In the genomic region with DNA sequence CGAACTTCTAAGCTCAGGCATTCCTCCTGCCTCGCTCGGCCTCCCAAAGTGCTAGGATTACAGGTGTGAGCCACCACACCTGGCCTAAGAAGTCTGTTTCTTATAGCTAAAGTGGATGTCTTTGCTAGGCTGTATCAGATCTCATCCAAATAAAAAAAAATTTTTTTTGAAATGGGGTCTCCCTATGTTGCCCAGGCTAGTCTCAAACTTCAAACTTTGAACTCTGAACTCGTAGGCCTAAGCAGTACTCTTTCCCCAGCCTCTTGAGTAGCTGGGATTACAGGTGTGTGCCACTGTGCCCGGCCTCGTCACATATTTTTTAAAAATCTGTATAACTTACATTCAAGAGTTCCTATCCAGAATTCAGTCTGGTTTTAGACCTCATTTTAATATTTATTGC, we compare ENCODE assay signal across 13 cellular contexts. TPM values are rescaled to one million over a fixed set of nuclear protein-coding genes. Genes with fewer than 3 reads are reported as not detected.
DNase-seq lines count a peak whose midpoint lies in the region; ATAC-seq and TF ChIP-seq lines count a peak whose summit lies in the region.
"Had no signal": no experiment of that assay in that cellular context is flagged by ENCODE, and none has a peak within 500 bp of the region (broad histone marks: within the 10 kb centered on the region; RNA-seq: fewer than 3 reads in every experiment).

No MANE protein-coding gene starts in this region.

- TF ChIP-seq POLR2A in Peyer's patch (IDR thresholded peaks at IDR 0.05) (no peak), sigmoid colon (IDR thresholded peaks at IDR 0.05) (no peak)

- H3K27ac Mint-ChIP-seq in CD4-positive, alpha-beta T cell = peak overlapping the region; percentile 5
- H3K27ac Mint-ChIP-seq in activated T-helper 17 cell treated with anti-CD3 and anti-CD28 coated beads, Interleukin-2, amount 50 U/mL, for 72 hours = peak overlapping the region; percentile 38
- peak overlapping the region; percentile 15 for H3K27ac Mint-ChIP-seq in type B pancreatic cell

- intact Hi-C loops in CD4-positive, alpha-beta T cell (cut with DNase I, micrococcal nuclease) = loop anchor here (5.0 to 10.0 kb wide), 2 partner anchors 37 to 260 kb away; no protein-coding TSS in a partner anchor
- intact Hi-C loops in Right ventricle myocardium superior (cut with DNase I) = no loop called here
- intact Hi-C loops in sigmoid colon (cut with DNase I) = no loop called here

- no peak for DNase-seq in CD4-positive, alpha-beta T cell
- DNase-seq in type B pancreatic cell (ENCODE audit: extremely low spot score, unreplicated experiment) (no peak), Right ventricle myocardium superior (no peak), Peyer's patch (no peak), sigmoid colon (no peak)
- DNase-seq: C1 segment of cervical spinal cord, COR-L47, DMS153, DND-41, GOT3 had no signal

- H3K4me3 Mint-ChIP-seq in CD4-positive, alpha-beta T cell = no peak overlapping the region
- H3K4me3 Mint-ChIP-seq in activated T-helper 17 cell treated with anti-CD3 and anti-CD28 coated beads, Interleukin-2, amount 50 U/mL, for 72 hours = peak overlapping the region; percentile 22
- H3K4me3 Mint-ChIP-seq in type B pancreatic cell = no peak overlapping the region

- H3K27ac ChIP-seq in CD4-positive, alpha-beta T cell (ENCODE audit: low read depth, low read length) = no peak overlapping the region
- no peak overlapping the region for H3K27ac ChIP-seq in HEK293 (ENCODE audit: extremely low read depth, low read depth, low read length)
- no peak overlapping the region for H3K27ac ChIP-seq in Peyer's patch
- H3K27ac ChIP-seq in sigmoid colon = no peak overlapping the region

- H3K4me3 ChIP-seq in HEK293 (ENCODE audit: low read depth, low read length) = no peak overlapping the region
- no peak overlapping the region for H3K4me3 ChIP-seq in Peyer's patch
- no peak overlapping the region for H3K4me3 ChIP-seq in sigmoid colon
- H3K4me3 ChIP-seq: HAP-1 had no signal

- WGBS in sigmoid colon, 2 donors = 82 to 91% methylated on average over 6 of the region's 6 CpGs

- no peaks in the 10 kb centered on the region for H3K9me3 ChIP-seq in CD4-positive, alpha-beta T cell (ENCODE audit: control insufficient read depth, low read length)
- H3K9me3 ChIP-seq in HEK293 (ENCODE audit: control insufficient read depth, insufficient read depth, low read depth, low read length) = no peaks in the 10 kb centered on the region
- H3K9me3 ChIP-seq in Peyer's patch = no peaks in the 10 kb centered on the region
- no peaks in the 10 kb centered on the region for H3K9me3 ChIP-seq in sigmoid colon
- H3K9me3 ChIP-seq: HAP-1 had no signal

- H3K27me3 ChIP-seq in CD4-positive, alpha-beta T cell (ENCODE audit: control insufficient read depth, insufficient read depth, low read length) = no peaks in the 10 kb centered on the region
- no peaks in the 10 kb centered on the region for H3K27me3 ChIP-seq in Peyer's patch
- no peaks in the 10 kb centered on the region for H3K27me3 ChIP-seq in sigmoid colon

- CTCF ChIA-PET in CD4-positive, alpha-beta T cell (lab: Charles Lee) = interaction anchor here (1.2 kb wide), 2 partner anchors 11 to 21 kb away, joined by 3 to 4 read pairs; no protein-coding TSS in a partner anchor
- CTCF ChIA-PET in HEK293 (lab: Yijun Ruan, JAX) = no interaction called here

- no peaks in the 10 kb centered on the region for H3K36me3 ChIP-seq in HEK293 (ENCODE audit: control insufficient read depth in 2 of 2, insufficient read depth in 1 of 2, low read length in 2 of 2)
- no peaks in the 10 kb centered on the region for H3K36me3 ChIP-seq in Peyer's patch
- no peaks in the 10 kb centered on the region for H3K36me3 ChIP-seq in sigmoid colon

- TF ChIP-seq CTCF in CD4-positive, alpha-beta T cell (IDR thresholded peaks at IDR 0.05) = no peak
- TF ChIP-seq CTCF in HEK293 (tag by site-specific recombination; IDR thresholded peaks at IDR 0.05) (no peak), type B pancreatic cell (conservative IDR thresholded peaks at IDR 0.05) (no peak), Peyer's patch (IDR thresholded peaks at IDR 0.05) (no peak), sigmoid colon (IDR thresholded peaks at IDR 0.05) (no peak)

- H3K4me1 ChIP-seq in HEK293 (ENCODE audit: control insufficient read depth, insufficient read depth, low read length) (peaks cover 2% of the 10 kb centered on the region; the same call in 1 of the 2 replicates), Peyer's patch (peaks cover 0 to 11% (median 0%) of the 10 kb centered on the region in 4 donors), sigmoid colon (peaks cover 0 to 25% (median 23%) of the 10 kb centered on the region in 4 donors)

- no peaks in the 10 kb centered on the region for H3K9me3 Mint-ChIP-seq in CD4-positive, alpha-beta T cell
- no peaks in the 10 kb centered on the region for H3K9me3 Mint-ChIP-seq in activated T-helper 17 cell treated with anti-CD3 and anti-CD28 coated beads, Interleukin-2, amount 50 U/mL, for 72 hours
- peaks cover 8% of the 10 kb centered on the region for H3K9me3 Mint-ChIP-seq in type B pancreatic cell

- peaks cover 73% of the 10 kb centered on the region for H3K4me1 Mint-ChIP-seq in CD4-positive, alpha-beta T cell (ENCODE audit: low read depth)
- peaks cover 25% of the 10 kb centered on the region for H3K4me1 Mint-ChIP-seq in activated T-helper 17 cell treated with anti-CD3 and anti-CD28 coated beads, Interleukin-2, amount 50 U/mL, for 72 hours
- peaks cover 9% of the 10 kb centered on the region for H3K4me1 Mint-ChIP-seq in type B pancreatic cell (ENCODE audit: unreplicated experiment)

- no peak for ATAC-seq in CD4-positive, alpha-beta T cell (ENCODE audit: poor library complexity)
- no peak for ATAC-seq in activated T-helper 17 cell treated with anti-CD3 and anti-CD28 coated beads, Interleukin-2, amount 50 U/mL, for 72 hours (replicated peaks)
- ATAC-seq in Right ventricle myocardium superior (ENCODE audit: poor library complexity) = no peak

- no peak for TF ChIP-seq EP300 in sigmoid colon (IDR thresholded peaks at IDR 0.05)

- POLR2A ChIA-PET in CD4-positive, alpha-beta T cell (lab: Charles Lee) = no interaction called here
- POLR2A ChIA-PET in HEK293 (lab: Yijun Ruan, JAX) = no interaction called here

- peaks cover 24% of the 10 kb centered on the region for H3K36me3 Mint-ChIP-seq in CD4-positive, alpha-beta T cell (ENCODE audit: low read depth)
- no peaks in the 10 kb centered on the region for H3K36me3 Mint-ChIP-seq in activated T-helper 17 cell treated with anti-CD3 and anti-CD28 coated beads, Interleukin-2, amount 50 U/mL, for 72 hours (ENCODE audit: low read depth)
- H3K36me3 Mint-ChIP-seq in type B pancreatic cell = peaks cover 19% of the 10 kb centered on the region

- no peaks in the 10 kb centered on the region for H3K27me3 Mint-ChIP-seq in CD4-positive, alpha-beta T cell
- H3K27me3 Mint-ChIP-seq in activated T-helper 17 cell treated with anti-CD3 and anti-CD28 coated beads, Interleukin-2, amount 50 U/mL, for 72 hours = no peaks in the 10 kb centered on the region
- no peaks in the 10 kb centered on the region for H3K27me3 Mint-ChIP-seq in type B pancreatic cell

TF ChIP-seq in HEK293, 187 proteins besides CTCF, POLR2A, EP300 and RAD21:
- TF ChIP-seq ZNF121 (tag by site-specific recombination; IDR thresholded peaks at IDR 0.05) = peak; percentile 54; the same call in 1 of the 2 replicates
- TF ChIP-seq, protein P1, sequence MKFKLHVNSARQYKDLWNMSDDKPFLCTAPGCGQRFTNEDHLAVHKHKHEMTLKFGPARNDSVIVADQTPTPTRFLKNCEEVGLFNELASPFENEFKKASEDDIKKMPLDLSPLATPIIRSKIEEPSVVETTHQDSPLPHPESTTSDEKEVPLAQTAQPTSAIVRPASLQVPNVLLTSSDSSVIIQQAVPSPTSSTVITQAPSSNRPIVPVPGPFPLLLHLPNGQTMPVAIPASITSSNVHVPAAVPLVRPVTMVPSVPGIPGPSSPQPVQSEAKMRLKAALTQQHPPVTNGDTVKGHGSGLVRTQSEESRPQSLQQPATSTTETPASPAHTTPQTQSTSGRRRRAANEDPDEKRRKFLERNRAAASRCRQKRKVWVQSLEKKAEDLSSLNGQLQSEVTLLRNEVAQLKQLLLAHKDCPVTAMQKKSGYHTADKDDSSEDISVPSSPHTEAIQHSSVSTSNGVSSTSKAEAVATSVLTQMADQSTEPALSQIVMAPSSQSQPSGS (tag by site-specific recombination; IDR thresholded peaks at IDR 0.05; ENCODE audit: low read depth) = no peak

RNA-seq across cellular contexts. Expression of a gene that starts 40.5 kb away (rescaled TPM):
- total RNA-seq in CD4-positive, alpha-beta T cell = 10 to 100 TPM; 27.1 to 27.9 TPM
- 10 to 100 TPM; 23.0 to 26.9 TPM for total RNA-seq in activated T-helper 17 cell treated with anti-CD3 and anti-CD28 coated beads, Interleukin-2, amount 50 U/mL, for 72 hours
- total RNA-seq in type B pancreatic cell (ENCODE audit: low replicate concordance) (30.9 and 37.8 TPM in 2 replicates), Right ventricle myocardium superior (20.8 TPM), Peyer's patch (10 to 100 TPM; 21.5 to 44.6 (median 28.2) TPM), sigmoid colon (10 to 100 TPM; 16.2 to 26.7 (median 21.2) TPM)
- polyA plus RNA-seq in sigmoid colon = 10 to 100 TPM in 1 of 3 donors, 1 to 10 TPM in 2; 4.2 to 12.4 (median 5.5) TPM

Comparison
In these comparisons a context has a peak if more than half of its experiments do, and no peak if none do; other contexts are left out.
1. intact Hi-C loops: an anchor here in CD4-positive, alpha-beta T cell (5.0 to 10.0 kb wide); none called in Right ventricle myocardium superior and sigmoid colon.